In genomic region chr3:168002786-168003368, GRCh38 we compare ENCODE assay signal across 10 cellular contexts.
DNase-seq lines count a peak whose midpoint lies in the region; ATAC-seq lines count a peak whose summit lies in the region.
"Had no signal": no experiment of that assay in that cellular context is flagged by ENCODE, and none has a peak within 500 bp of the region (broad histone marks: within the 10 kb centered on the region; RNA-seq: fewer than 3 reads in every experiment).

No MANE protein-coding gene starts in this region.

- ATAC-seq in HG02798 (IDR thresholded peaks at IDR 0.05; ENCODE audit: poor library complexity, unreplicated experiment) (no peak), HG03045 (IDR thresholded peaks at IDR 0.05; ENCODE audit: unreplicated experiment) (no peak)

- DNase-seq in ELR (ENCODE audit: low read depth), result peak; percentile 59
- peak; percentile 29 for DNase-seq in MV-4-11 (lab: John Stamatoyannopoulos, UW)
- peak; percentile 10 for DNase-seq in UCSD-AML1 (lab: John Stamatoyannopoulos, UW; ENCODE audit: unreplicated experiment)
- DNase-seq in islet precursor cell, result peak; percentile 49
- DNase-seq in NCI-H1930 (lab: John Stamatoyannopoulos, UW), result no peak
- no peak for DNase-seq in AG20443 (ENCODE audit: low spot score)
- DNase-seq: immature natural killer cell; stimulated activated CD4-positive, alpha-beta T cell treated with anti-CD3 and anti-CD28 coated beads, Interleukin-1b, Interleukin-23, amount 100 ng/mL, for 48 hours had no signal

Comparison
In these comparisons a context has a peak if more than half of its experiments do, and no peak if none do; other contexts are left out.
1. DNase-seq: peak in ELR (single experiment), MV-4-11 (single experiment), UCSD-AML1 (single experiment) and islet precursor cell (single experiment); none in NCI-H1930 (0 of 2) and AG20443 (single experiment).